Comparison of ENCODE assay signal across 17 cellular contexts in the genomic region with DNA sequence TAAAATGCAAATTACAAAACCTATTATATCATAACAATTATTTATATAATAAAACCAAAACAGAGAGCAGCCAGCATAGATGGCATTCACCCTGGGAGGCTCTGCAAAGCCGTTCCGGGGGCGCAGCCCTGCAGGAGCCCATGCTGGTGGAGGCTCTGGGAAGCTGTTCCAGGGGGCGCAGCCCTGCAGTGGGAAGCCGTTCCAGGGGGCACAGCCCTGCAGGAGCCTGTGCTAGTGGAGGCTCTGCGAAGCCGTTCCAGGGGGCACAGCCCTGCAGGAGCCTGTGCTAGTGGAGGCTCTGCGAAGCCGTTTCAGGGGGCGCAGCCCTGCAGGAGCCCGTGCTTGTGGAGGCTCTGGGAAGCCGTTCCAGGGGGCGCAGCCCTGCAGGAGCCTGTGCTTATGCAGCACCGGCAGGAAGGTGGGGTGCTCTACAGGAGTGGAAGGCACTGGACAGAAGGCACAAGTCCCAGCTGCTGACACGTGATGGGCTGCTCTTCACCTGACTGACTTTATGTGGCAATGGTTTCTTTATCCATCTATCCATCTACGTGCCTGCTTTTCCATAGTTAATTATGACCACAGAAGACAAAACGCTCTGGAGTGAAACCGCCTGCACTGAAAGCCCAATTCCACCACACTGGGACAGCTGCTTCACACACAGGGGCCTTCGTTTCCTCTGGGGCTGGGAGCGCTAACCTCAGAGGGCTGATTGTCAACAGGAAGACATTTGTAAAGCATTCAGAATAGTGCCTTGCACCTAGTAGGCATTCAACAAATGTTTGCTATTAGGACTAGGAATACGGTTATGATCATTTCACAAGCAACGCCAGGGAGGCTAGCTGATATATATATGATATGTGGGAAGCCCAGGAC. TPM values are rescaled to one million over a fixed set of nuclear protein-coding genes. Genes with fewer than 3 reads are reported as not detected.
DNase-seq lines count a peak whose midpoint lies in the region; ATAC-seq, FAIRE-seq and TF ChIP-seq lines count a peak whose summit lies in the region.
"Had no signal": no experiment of that assay in that cellular context is flagged by ENCODE, and none has a peak within 500 bp of the region (broad histone marks: within the 10 kb centered on the region; RNA-seq: fewer than 3 reads in every experiment).

No MANE protein-coding gene starts in this region.

- TF ChIP-seq CTCF in WTC11 (IDR thresholded peaks at IDR 0.05) (no peak), endothelial cell (IDR thresholded peaks at IDR 0.05; ENCODE audit: unreplicated experiment) (no peak)

- intact Hi-C loops in right cardiac atrium (cut with DNase I) (no loop called here), cardiac septum (cut with DNase I) (no loop called here)

- DNase-seq in right cardiac atrium (peak in 2 of 3 donors; percentile 40 to 52), cardiac septum (ENCODE audit: low spot score) (no peak), WTC11 (ENCODE audit: low spot score) (no peak), endothelial cell (ENCODE audit: low spot score) (no peak), urothelium cell line (ENCODE audit: low spot score) (no peak), T1000 (lab: John Stamatoyannopoulos, UW) (no peak), left lobe of liver (ENCODE audit: low spot score) (no peak), GM19238 (ENCODE audit: insufficient read length, low spot score) (no peak)
- DNase-seq: islet precursor cell; Kasumi-1; NCI-H1694 treated with DMSO at 0.1 percent for 48 hours; stimulated activated CD4-positive, alpha-beta T cell treated with anti-CD3 and anti-CD28 coated beads, Interleukin-2, amount 100 ng/mL, for 24 hours; uterus had no signal

- ATAC-seq in right cardiac atrium: no peak
- ATAC-seq in WTC11: no peak
- no peak for ATAC-seq in left lobe of liver

- H3K27ac Mint-ChIP-seq in WTC11 (peak overlapping the region; percentile 82), endothelial cell (ENCODE audit: unreplicated experiment) (peak overlapping the region; percentile 90)

- no peaks in the 10 kb centered on the region for H3K27me3 Mint-ChIP-seq in WTC11 (ENCODE audit: low read depth)
- peaks cover 3% of the 10 kb centered on the region for H3K27me3 Mint-ChIP-seq in endothelial cell (ENCODE audit: unreplicated experiment)

- 89% methylated on average over 22 of the region's 22 CpGs for WGBS in right cardiac atrium

- H3K4me3 ChIP-seq in right cardiac atrium (ENCODE audit: low read length): no peak overlapping the region
- H3K4me3 ChIP-seq: breast epithelium, uterus had no signal

- FAIRE-seq in urothelium cell line (lab: Jason Lieb, UNC): peak; percentile 17
- FAIRE-seq: endometrium, GM12892 had no signal

- no peak overlapping the region for H3K4me3 Mint-ChIP-seq in WTC11
- H3K4me3 Mint-ChIP-seq in endothelial cell (ENCODE audit: unreplicated experiment): peak overlapping the region; percentile 79

- POLR2A ChIA-PET in WTC11 (lab: Charles Lee): no interaction called here

- CTCF ChIA-PET in WTC11 (lab: Charles Lee): no interaction called here

- H3K4me1 Mint-ChIP-seq in WTC11 (peaks cover 10% of the 10 kb centered on the region), endothelial cell (ENCODE audit: unreplicated experiment) (peaks cover 19% of the 10 kb centered on the region)

- H3K9me3 ChIP-seq in right cardiac atrium (ENCODE audit: control insufficient read depth, low read length): no peaks in the 10 kb centered on the region
- H3K9me3 ChIP-seq: breast epithelium, uterus had no signal

- H3K9me3 Mint-ChIP-seq in WTC11 (no peaks in the 10 kb centered on the region), endothelial cell (ENCODE audit: unreplicated experiment) (no peaks in the 10 kb centered on the region)

- H3K36me3 Mint-ChIP-seq in WTC11 (peaks cover 69% of the 10 kb centered on the region), endothelial cell (ENCODE audit: low read depth, unreplicated experiment) (peaks cover 41% of the 10 kb centered on the region)

- peaks cover 2% of the 10 kb centered on the region for H3K4me1 ChIP-seq in right cardiac atrium (ENCODE audit: control insufficient read depth, insufficient read depth, low read length)
- H3K4me1 ChIP-seq: breast epithelium, uterus had no signal

- no peaks in the 10 kb centered on the region for H3K27me3 ChIP-seq in right cardiac atrium (ENCODE audit: control insufficient read depth, insufficient read depth)
- H3K27me3 ChIP-seq: breast epithelium, uterus had no signal

- H3K27ac ChIP-seq in right cardiac atrium (ENCODE audit: low read length): no peak overlapping the region
- H3K27ac ChIP-seq: breast epithelium, uterus had no signal

TF ChIP-seq in WTC11, 78 proteins besides CTCF, POLR2A, EP300 and RAD21:
- TF ChIP-seq ZNF396 (CRISPR knock-in tag; IDR thresholded peaks at IDR 0.05; ENCODE audit: borderline replicate concordance): no peak
- no peak for TF ChIP-seq FOXJ3 (CRISPR knock-in tag; IDR thresholded peaks at IDR 0.05; ENCODE audit: borderline replicate concordance)
- no peak for TF ChIP-seq ATF1 (CRISPR knock-in tag; IDR thresholded peaks at IDR 0.05)
- TF ChIP-seq, protein P1, sequence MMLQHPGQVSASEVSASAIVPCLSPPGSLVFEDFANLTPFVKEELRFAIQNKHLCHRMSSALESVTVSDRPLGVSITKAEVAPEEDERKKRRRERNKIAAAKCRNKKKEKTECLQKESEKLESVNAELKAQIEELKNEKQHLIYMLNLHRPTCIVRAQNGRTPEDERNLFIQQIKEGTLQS (CRISPR knock-in tag; conservative IDR thresholded peaks at IDR 0.05): no peak

RNA-seq across cellular contexts. Expression of a gene that starts 23.7 kb away (rescaled TPM):
- total RNA-seq in right cardiac atrium (10 to 100 TPM; 42.0 to 55.1 (median 47.1) TPM), cardiac septum (47.8 TPM), WTC11 (2021) (64.9 to 69.4 TPM (median 68.5 TPM) in 3 replicates), endothelial cell (ENCODE audit: unreplicated experiment) (44.3 TPM), left lobe of liver (14.9 TPM)
- polyA plus RNA-seq in right cardiac atrium: 43.1 TPM

RNA-seq across cellular contexts. Expression of a gene that starts 24.6 kb away (rescaled TPM):
- total RNA-seq in right cardiac atrium: 100 to 1,000 TPM in 2 of 4 donors, 10 to 100 TPM in 2; 82.5 to 113 (median 99.9) TPM
- polyA plus RNA-seq in right cardiac atrium: 53.1 TPM
- 92.5 TPM for total RNA-seq in cardiac septum
- 97.4 to 100 TPM (median 99.9 TPM) in 3 replicates for total RNA-seq in WTC11 (2021)
- 55.8 TPM for total RNA-seq in endothelial cell (ENCODE audit: unreplicated experiment)
- 30.4 TPM for total RNA-seq in left lobe of liver

RNA-seq across cellular contexts. Expression of a gene that starts 26.4 kb away (rescaled TPM):
- under 1 TPM in 1 of 4 donors, not detected in 3; 0.15 TPM for total RNA-seq in right cardiac atrium
- polyA plus RNA-seq in right cardiac atrium: 0.14 TPM
- total RNA-seq in cardiac septum: not detected
- total RNA-seq in WTC11 (2021): not detected in 3 replicates
- total RNA-seq in endothelial cell (ENCODE audit: unreplicated experiment): not detected
- 50.2 TPM for total RNA-seq in left lobe of liver
- total RNA-seq: breast epithelium, renal cortical epithelial cell, uterus had no signal

Comparison
In these comparisons a context has a peak if more than half of its experiments do, and no peak if none do; other contexts are left out.
1. DNase-seq: peak in right cardiac atrium (2 of 3); none in cardiac septum (single experiment), WTC11 (single experiment), endothelial cell (single experiment), urothelium cell line (single experiment), T1000 (single experiment), left lobe of liver (single experiment) and GM19238 (single experiment).
2. RNA of a gene that starts 26.4 kb away (total RNA-seq): 50.2 TPM in left lobe of liver (single experiment); 0.15 TPM in right cardiac atrium, not detected in WTC11, not detected in cardiac septum (single experiment) and not detected in endothelial cell (single experiment); every median in the first group is over 10 times any median in the second.